In the genomic region with DNA sequence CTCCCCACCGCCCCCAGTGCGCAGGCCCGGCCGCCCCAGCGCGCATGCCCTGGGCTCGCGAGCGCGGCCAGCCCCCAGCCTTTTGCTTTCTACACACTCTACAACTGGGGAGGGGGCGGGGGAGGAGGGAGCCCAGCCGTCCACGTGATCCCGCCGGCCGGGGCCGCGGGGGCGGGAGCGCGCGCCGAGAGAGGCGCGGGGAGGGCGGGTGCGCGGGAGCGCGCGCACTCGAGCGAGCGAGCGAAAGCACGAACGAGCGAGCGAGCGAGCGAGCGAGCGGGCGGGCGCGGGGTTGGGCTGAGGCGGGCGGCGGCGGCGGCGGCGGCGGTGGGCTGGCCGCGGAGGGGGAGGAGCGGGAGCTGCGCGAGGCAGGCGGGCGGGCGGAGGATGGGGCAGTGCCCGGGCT, we compare ENCODE assay signal across 8 cellular contexts. TPM values are rescaled to one million over a fixed set of nuclear protein-coding genes. Genes with fewer than 3 reads are reported as not detected.
DNase-seq lines count a peak whose midpoint lies in the region; ATAC-seq and TF ChIP-seq lines count a peak whose summit lies in the region.

Gene AUTS2 (plus strand): TSS at position 395 of the 406 bp plus-strand sequence. CDS start 1,179 bp downstream, outside the sequence.

- H3K4ac ChIP-seq in neuronal stem cell (ENCODE audit: low read length) = no peak within 1 kb of the TSS

- H4K91ac ChIP-seq in neuronal stem cell (ENCODE audit: low read depth, low read length, poor library complexity) = no peak within 1 kb of the TSS

- ATAC-seq in GM19438 (IDR thresholded peaks at IDR 0.05; ENCODE audit: low read depth, unreplicated experiment) = peak; percentile 57
- peak; percentile 58 for ATAC-seq in HG03571 (IDR thresholded peaks at IDR 0.05; ENCODE audit: unreplicated experiment)

- H3K9me3 ChIP-seq in neuronal stem cell (replicated peaks in 1 of 2; ENCODE audit: control insufficient read depth in 2 of 2, insufficient read depth in 1 of 2, low read depth in 1 of 2, low read length in 2 of 2) (no peaks in the 10 kb centered on the region), thyroid gland (no peaks in the 10 kb centered on the region)

- H3K9ac ChIP-seq in neuronal stem cell (ENCODE audit: low read depth, low read length, poor library complexity) = peak within 1 kb of the TSS; percentile 86

- peaks cover 3% of the 10 kb centered on the region for H3K79me1 ChIP-seq in neuronal stem cell (ENCODE audit: low read depth, low read length)

- no peak within 1 kb of the TSS for H2BK12ac ChIP-seq in neuronal stem cell (ENCODE audit: low read length)

- no CpG with 5 or more reads among the region's 63 CpGs for WGBS in neuronal stem cell (ENCODE audit: extremely low coverage in 2 of 2, insufficient read length in 2 of 2, insufficient replicate concordance in 1 of 2), 2 donors
- WGBS in thyroid gland, 2 donors = no CpG with 5 or more reads among the region's 63 CpGs

- H3K14ac ChIP-seq in neuronal stem cell (ENCODE audit: low read length) = peak within 1 kb of the TSS; percentile 8

- peaks cover 46% of the 10 kb centered on the region for H3K27me3 Mint-ChIP-seq in activated naive CD8-positive, alpha-beta T cell treated with anti-CD3 and anti-CD28 coated beads for 36 hours

- H3K23ac ChIP-seq in neuronal stem cell (ENCODE audit: low read depth, low read length, poor library complexity) = peak within 1 kb of the TSS; percentile 80

- H3K36me3 Mint-ChIP-seq in activated naive CD8-positive, alpha-beta T cell treated with anti-CD3 and anti-CD28 coated beads for 36 hours = no peaks in the 10 kb centered on the region

- H3K27me3 ChIP-seq in neuronal stem cell (ENCODE audit: control insufficient read depth in 3 of 3, insufficient read depth in 3 of 3, low read depth in 1 of 3, low read length in 3 of 3) (peaks cover 2 to 29% (median 3%) of the 10 kb centered on the region in 3 experiments), thyroid gland (no peaks in the 10 kb centered on the region)

- H3K18ac ChIP-seq in neuronal stem cell (ENCODE audit: low read length) = peak within 1 kb of the TSS; percentile 99

- H4K8ac ChIP-seq in neuronal stem cell (ENCODE audit: low read depth, low read length) = no peak within 1 kb of the TSS

- H3K4me1 ChIP-seq in neuronal stem cell (ENCODE audit: control insufficient read depth in 2 of 2, insufficient read depth in 1 of 2, low read depth in 1 of 2, low read length in 2 of 2) (peaks cover 4 to 11% of the 10 kb centered on the region in 2 donors), thyroid gland (peaks cover 0 to 19% of the 10 kb centered on the region in 2 donors)

- no peak for TF ChIP-seq POLR2A in thyroid gland (IDR thresholded peaks at IDR 0.05)

- peak; percentile 31 to 95 (median 88) for DNase-seq in C1 segment of cervical spinal cord (lab: John Stamatoyannopoulos, UW)
- peak; percentile 68 for DNase-seq in OCI-M1 (lab: John Stamatoyannopoulos, UW)
- peak; percentile 62 for DNase-seq in activated naive CD8-positive, alpha-beta T cell treated with anti-CD3 and anti-CD28 coated beads for 36 hours
- DNase-seq in glomerular visceral epithelial cell (ENCODE audit: extremely low spot score) = peak; percentile 7
- DNase-seq in neuronal stem cell (ENCODE audit: low spot score) = peak; percentile 94
- DNase-seq in thyroid gland = peak; percentile 89 to 93

- peak within 1 kb of the TSS; percentile 94 for H2BK5ac ChIP-seq in neuronal stem cell (ENCODE audit: low read length)

- H2AK5ac ChIP-seq in neuronal stem cell (ENCODE audit: low read depth, low read length) = peak within 1 kb of the TSS; percentile 63

- peak within 1 kb of the TSS; percentile 99 for H3K4me2 ChIP-seq in neuronal stem cell (ENCODE audit: insufficient read depth, low read length, poor library complexity, severe bottlenecking)

- H3K27ac ChIP-seq in neuronal stem cell (replicated peaks; ENCODE audit: low read length) = peak within 1 kb of the TSS; percentile 73
- H3K27ac ChIP-seq in thyroid gland = peak within 1 kb of the TSS; percentile 38 to 87 (median 86)

- intact Hi-C loops in thyroid gland (cut with DNase I) = no loop called here

- peaks cover 2% of the 10 kb centered on the region for H3K4me1 Mint-ChIP-seq in activated naive CD8-positive, alpha-beta T cell treated with anti-CD3 and anti-CD28 coated beads for 36 hours

- H3K27ac Mint-ChIP-seq in activated naive CD8-positive, alpha-beta T cell treated with anti-CD3 and anti-CD28 coated beads for 36 hours = peak within 1 kb of the TSS; percentile 62

- H3K4me3 ChIP-seq in neuronal stem cell (ENCODE audit: low read length in 2 of 2) (peak within 1 kb of the TSS; percentile 92 to 95), thyroid gland (replicated peaks in 1 of 3) (peak within 1 kb of the TSS; percentile 57 to 74 (median 72))

- TF ChIP-seq CTCF in thyroid gland (IDR thresholded peaks at IDR 0.05) = no peak

- H2AFZ ChIP-seq in neuronal stem cell (ENCODE audit: low read length) = peak within 1 kb of the TSS; percentile 99

- H2BK15ac ChIP-seq in neuronal stem cell (ENCODE audit: low read length) = peak within 1 kb of the TSS; percentile 89

- peak within 1 kb of the TSS; percentile 83 for H3K4me3 Mint-ChIP-seq in activated naive CD8-positive, alpha-beta T cell treated with anti-CD3 and anti-CD28 coated beads for 36 hours

- H3K36me3 ChIP-seq in neuronal stem cell (replicated peaks in 1 of 2; ENCODE audit: control insufficient read depth in 2 of 2, insufficient read depth in 2 of 2, low read length in 2 of 2) = no peaks in the 10 kb centered on the region
- H3K36me3 ChIP-seq in thyroid gland = no peaks in the 10 kb centered on the region

- H2BK120ac ChIP-seq in neuronal stem cell (ENCODE audit: low read depth, low read length) = peak within 1 kb of the TSS; percentile 72

- no peaks in the 10 kb centered on the region for H3K9me3 Mint-ChIP-seq in activated naive CD8-positive, alpha-beta T cell treated with anti-CD3 and anti-CD28 coated beads for 36 hours

RNA-seq across cellular contexts. Expression of gene AUTS2, which starts in this region (rescaled TPM):
- total RNA-seq in activated naive CD8-positive, alpha-beta T cell treated with anti-CD3 and anti-CD28 coated beads for 36 hours = under 1 TPM; 0.58 to 0.78 TPM
- polyA plus RNA-seq in neuronal stem cell (2013, experiment 1 of 2) = 20.8 TPM
- 19.9 TPM for polyA plus RNA-seq in neuronal stem cell (2013, experiment 2 of 2)
- total RNA-seq in thyroid gland = 10 to 100 TPM; 14.9 to 27.2 (median 17.5) TPM

Comparison
In these comparisons a context has a peak if more than half of its experiments do, and no peak if none do; other contexts are left out.
1. Peak in every context shown above with its lines: DNase-seq, ATAC-seq, H3K4me3 ChIP-seq and H3K27ac ChIP-seq.
2. RNA of gene AUTS2 (total RNA-seq): 14.9 to 27.2 TPM in thyroid gland; 0.58 to 0.78 TPM in activated naive CD8-positive, alpha-beta T cell treated with anti-CD3 and anti-CD28 coated beads for 36 hours; every median in the first group is over 4 times any median in the second.
3. Peak in DNase-seq in activated naive CD8-positive, alpha-beta T cell treated with anti-CD3 and anti-CD28 coated beads for 36 hours; RNA of the gene not detected or under 1 TPM.
4. DNase-seq: peak in every context shown above with its lines; median percentile 94 in neuronal stem cell; 91 in thyroid gland; 88 in C1 segment of cervical spinal cord; 68 in OCI-M1; 62 in activated naive CD8-positive, alpha-beta T cell treated with anti-CD3 and anti-CD28 coated beads for 36 hours; 7 in glomerular visceral epithelial cell.